Comparison of ENCODE assay signal across 7 cellular contexts in genomic region chr6:31826793-31827285, GRCh38. TPM values are rescaled to one million over a fixed set of nuclear protein-coding genes. Genes with fewer than 3 reads are reported as not detected.
DNase-seq lines count a peak whose midpoint lies in the region; ATAC-seq and TF ChIP-seq lines count a peak whose summit lies in the region.

No MANE protein-coding gene starts in this region.

- H3K4me3 ChIP-seq in GM08714 (ENCODE audit: low read length) (peak overlapping the region; percentile 75), upper lobe of right lung (peak overlapping the region; percentile 62)

- no peaks in the 10 kb centered on the region for H3K36me3 ChIP-seq in upper lobe of right lung

- H3K27me3 Mint-ChIP-seq in endothelial cell (ENCODE audit: unreplicated experiment) (peaks cover 4% of the 10 kb centered on the region), mesothelial cell of epicardium (ENCODE audit: low read depth) (no peaks in the 10 kb centered on the region)

- H3K4me1 Mint-ChIP-seq in endothelial cell (ENCODE audit: unreplicated experiment) (peaks cover 24% of the 10 kb centered on the region), mesothelial cell of epicardium (peaks cover 59% of the 10 kb centered on the region)

- peak; percentile 76 for DNase-seq in T1000 (lab: John Stamatoyannopoulos, UW)
- DNase-seq in endothelial cell (ENCODE audit: low spot score) = peak; percentile 22
- peak in 1 of 2 experiments; percentile 62 for DNase-seq in mesothelial cell of epicardium (ENCODE audit: low spot score in 2 of 2, unreplicated experiment in 2 of 2)
- DNase-seq in upper lobe of right lung = peak; percentile 92
- no peak for DNase-seq in kidney glomerular epithelial cell (lab: John Stamatoyannopoulos, UW)

- H3K4me3 Mint-ChIP-seq in endothelial cell (ENCODE audit: unreplicated experiment) = peak overlapping the region; percentile 92
- H3K4me3 Mint-ChIP-seq in mesothelial cell of epicardium = peak overlapping the region; percentile 87

- peak overlapping the region; percentile 89 for H3K27ac ChIP-seq in upper lobe of right lung

- H3K4me1 ChIP-seq in upper lobe of right lung = peaks cover 52% of the 10 kb centered on the region

- H3K9me3 ChIP-seq in upper lobe of right lung = no peaks in the 10 kb centered on the region

- H3K9me3 Mint-ChIP-seq in endothelial cell (ENCODE audit: unreplicated experiment) (no peaks in the 10 kb centered on the region), mesothelial cell of epicardium (no peaks in the 10 kb centered on the region)

- no peaks in the 10 kb centered on the region for H3K36me3 Mint-ChIP-seq in endothelial cell (ENCODE audit: low read depth, unreplicated experiment)
- no peaks in the 10 kb centered on the region for H3K36me3 Mint-ChIP-seq in mesothelial cell of epicardium

- intact Hi-C loops in upper lobe of right lung (cut with DNase I) = no loop called here

- no peaks in the 10 kb centered on the region for H3K27me3 ChIP-seq in upper lobe of right lung

- H3K27ac Mint-ChIP-seq in endothelial cell (ENCODE audit: unreplicated experiment) = peak overlapping the region; percentile 96
- peak overlapping the region; percentile 97 for H3K27ac Mint-ChIP-seq in mesothelial cell of epicardium

- ATAC-seq in HG02981 (IDR thresholded peaks at IDR 0.05; ENCODE audit: unreplicated experiment) = peak; percentile 7
- ATAC-seq in upper lobe of right lung = peak; percentile 57

- TF ChIP-seq CTCF in endothelial cell (IDR thresholded peaks at IDR 0.05; ENCODE audit: unreplicated experiment) = no peak
- TF ChIP-seq CTCF in mesothelial cell of epicardium (IDR thresholded peaks at IDR 0.05; ENCODE audit: unreplicated experiment) = no peak
- no peak for TF ChIP-seq CTCF in upper lobe of right lung (IDR thresholded peaks at IDR 0.05)

RNA-seq across cellular contexts. Expression of gene HSPA1B, which starts 0.7 kb away (rescaled TPM):
- total RNA-seq in endothelial cell (ENCODE audit: unreplicated experiment) = 19.8 TPM
- total RNA-seq in mesothelial cell of epicardium = 105 to 109 TPM (median 108 TPM) in 3 replicates
- 112 TPM for total RNA-seq in upper lobe of right lung

RNA-seq across cellular contexts. Expression of gene HSPA1A, which starts 11.5 kb away (rescaled TPM):
- total RNA-seq in endothelial cell (ENCODE audit: unreplicated experiment) (27.2 TPM), mesothelial cell of epicardium (61.3 to 70.1 TPM (median 61.7 TPM) in 3 replicates), upper lobe of right lung (150 TPM)

RNA-seq across cellular contexts. Expression of gene HSPA1L, which starts 11.8 kb away (rescaled TPM):
- total RNA-seq in endothelial cell (ENCODE audit: unreplicated experiment) (0.82 TPM), mesothelial cell of epicardium (1.7 to 2.2 TPM (median 2.1 TPM) in 3 replicates), upper lobe of right lung (2.0 TPM)

RNA-seq across cellular contexts. Expression of gene LSM2, which starts 20.1 kb away (rescaled TPM):
- total RNA-seq in endothelial cell (ENCODE audit: unreplicated experiment) (57.1 TPM), mesothelial cell of epicardium (55.8 to 58.2 TPM (median 57.0 TPM) in 3 replicates), upper lobe of right lung (30.8 TPM)

RNA-seq across cellular contexts. Expression of gene VARS1, which starts 31.3 kb away (rescaled TPM):
- 53.0 TPM for total RNA-seq in endothelial cell (ENCODE audit: unreplicated experiment)
- total RNA-seq in mesothelial cell of epicardium = 82.8 to 90.4 TPM (median 83.8 TPM) in 3 replicates
- 53.0 TPM for total RNA-seq in upper lobe of right lung
